ENCODE assay signal across 18 cellular contexts in the genomic region with DNA sequence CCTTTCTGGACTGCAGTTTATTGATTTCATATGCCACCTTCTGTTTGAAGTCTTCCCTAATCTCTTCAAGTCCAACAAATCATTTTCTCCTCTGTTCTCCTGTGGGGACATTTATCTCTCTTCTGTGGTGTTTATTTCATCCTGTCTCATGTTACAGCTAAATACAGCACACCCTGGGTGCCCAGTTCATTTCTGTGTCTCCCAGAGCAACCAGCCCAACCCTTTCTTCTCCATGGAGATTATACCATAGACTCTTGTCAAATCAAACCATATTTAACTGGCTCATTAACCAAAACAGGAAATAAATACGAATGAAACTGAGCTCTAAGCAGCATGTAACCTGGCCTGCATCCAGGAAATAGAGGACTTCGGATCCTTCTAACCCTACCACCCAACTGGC. TPM values are rescaled to one million over a fixed set of nuclear protein-coding genes. Genes with fewer than 3 reads are reported as not detected.
DNase-seq lines count a peak whose midpoint lies in the region; ATAC-seq and TF ChIP-seq lines count a peak whose summit lies in the region.
"Had no signal": no experiment of that assay in that cellular context is flagged by ENCODE, and none has a peak within 500 bp of the region (broad histone marks: within the 10 kb centered on the region; RNA-seq: fewer than 3 reads in every experiment).

A gene with protein sequence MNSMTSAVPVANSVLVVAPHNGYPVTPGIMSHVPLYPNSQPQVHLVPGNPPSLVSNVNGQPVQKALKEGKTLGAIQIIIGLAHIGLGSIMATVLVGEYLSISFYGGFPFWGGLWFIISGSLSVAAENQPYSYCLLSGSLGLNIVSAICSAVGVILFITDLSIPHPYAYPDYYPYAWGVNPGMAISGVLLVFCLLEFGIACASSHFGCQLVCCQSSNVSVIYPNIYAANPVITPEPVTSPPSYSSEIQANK (plus strand): TSS at position 331 of the 400 bp plus-strand sequence. CDS start 1,249 bp downstream, outside the sequence.

- H3K4me3 ChIP-seq in lower lobe of right lung, result no peak within 1 kb of the TSS

- no peaks in the 10 kb centered on the region for H3K9me3 ChIP-seq in lower lobe of right lung

- H3K36me3 ChIP-seq in lower lobe of right lung, result no peaks in the 10 kb centered on the region

- TF ChIP-seq CTCF in lower lobe of right lung (IDR thresholded peaks at IDR 0.05), result no peak

- H3K27me3 ChIP-seq in lower lobe of right lung (ENCODE audit: low read depth), result no peaks in the 10 kb centered on the region

- no peak for ATAC-seq in lower lobe of right lung
- ATAC-seq: stimulated activated naive B cell treated with anti-CD40 and anti-IgM and Interleukin-4, amounts not matched to agents 10 μg/mL and 1 μg/mL and 100 μg/mL, for 72 hours had no signal

- H3K27ac ChIP-seq in lower lobe of right lung, result no peak within 1 kb of the TSS

- peak; percentile 79 for DNase-seq in DMS53 (lab: John Stamatoyannopoulos, UW)
- peak; percentile 72 to 100 (median 94) for DNase-seq in NCI-H1417 (lab: John Stamatoyannopoulos, UW)
- DNase-seq in NCI-H774 (lab: John Stamatoyannopoulos, UW), result peak; percentile 91
- no peak for DNase-seq in lower lobe of right lung
- no peak for DNase-seq in NCI-H82 (lab: John Stamatoyannopoulos, UW)
- DNase-seq in kidney tubule cell (ENCODE audit: low spot score), result no peak
- DNase-seq in COLO829 (ENCODE audit: low spot score), result no peak
- DNase-seq in EL, result no peak
- DNase-seq: activated CD4-positive, CD25-positive, alpha-beta regulatory T cell treated with anti-CD3 and anti-CD28 coated beads, Interleukin-2, amount 50 U/mL, for 72 hours; amniotic stem cell; HCEC 1CT; immature natural killer cell; stimulated activated CD4-positive, alpha-beta T cell treated with anti-CD3 and anti-CD28 coated beads, Interleukin-4, amount 100 ng/mL, for 1 hour; stimulated activated naive B cell treated with anti-CD40 and anti-IgM and Interleukin-4, amounts not matched to agents 10 μg/mL and 1 μg/mL and 100 μg/mL, for 72 hours; SW 1271 had no signal

- intact Hi-C loops in lower lobe of right lung (cut with DNase I), result no loop called here

- no peaks in the 10 kb centered on the region for H3K4me1 ChIP-seq in lower lobe of right lung

RNA-seq across cellular contexts. Expression of the gene that starts here (rescaled TPM):
- 33.5 TPM for total RNA-seq in lower lobe of right lung
- total RNA-seq: dermis microvascular lymphatic vessel endothelial cell, mononuclear cell, renal cortical epithelial cell had no signal

Comparison
In these comparisons a context has a peak if more than half of its experiments do, and no peak if none do; other contexts are left out.
1. DNase-seq: peak in DMS53 (single experiment), NCI-H1417 (3 of 3) and NCI-H774 (single experiment); none in lower lobe of right lung (single experiment), NCI-H82 (single experiment), kidney tubule cell (single experiment), COLO829 (single experiment) and EL (single experiment).